ENCODE assay signal across 8 cellular contexts in genomic region chr4:140523370-140523856, GRCh38. TPM values are rescaled to one million over a fixed set of nuclear protein-coding genes. Genes with fewer than 3 reads are reported as not detected.
DNase-seq lines count a peak whose midpoint lies in the region; ATAC-seq and TF ChIP-seq lines count a peak whose summit lies in the region.

No MANE protein-coding gene starts in this region.

- no peak for TF ChIP-seq CTCF in coronary artery (IDR thresholded peaks at IDR 0.05)
- no peak for TF ChIP-seq CTCF in ovary (IDR thresholded peaks at IDR 0.05)

- H3K79me2 ChIP-seq in ACC112 (ENCODE audit: control insufficient read depth, insufficient read depth, low read length, unreplicated experiment), result peaks cover 15% of the 10 kb centered on the region

- H3K36me3 ChIP-seq in ACC112 (ENCODE audit: insufficient read depth, low read length) (peaks cover 14% of the 10 kb centered on the region), ovary (no peaks in the 10 kb centered on the region)

- peak; percentile 10 for ATAC-seq in GM19372 (IDR thresholded peaks at IDR 0.05; ENCODE audit: low read depth, unreplicated experiment)
- peak; percentile 5 for ATAC-seq in HG03565 (IDR thresholded peaks at IDR 0.05; ENCODE audit: unreplicated experiment)

- H2AFZ ChIP-seq in ACC112 (ENCODE audit: low read length, unreplicated experiment), result peak overlapping the region; percentile 90

- H3K4me1 ChIP-seq in ACC112 (ENCODE audit: control insufficient read depth, insufficient read depth, low read length, unreplicated experiment) (peaks cover 7% of the 10 kb centered on the region), ovary (ENCODE audit: insufficient read depth) (peaks cover 3% of the 10 kb centered on the region)

- H3K27ac ChIP-seq in ACC112 (ENCODE audit: low read depth, low read length) (no peak overlapping the region), coronary artery (peak overlapping the region in 1 of 2 donors; percentile 87), ovary (peak overlapping the region in 1 of 2 donors; percentile 76)

- H3K4me3 ChIP-seq in ACC112 (ENCODE audit: low read depth, low read length), result peak overlapping the region; percentile 86
- peak overlapping the region; percentile 90 for H3K4me3 ChIP-seq in coronary artery
- peak overlapping the region; percentile 83 for H3K4me3 ChIP-seq in ovary

- DNase-seq in coronary artery (ENCODE audit: low spot score), result no peak
- DNase-seq in ovary, result no peak
- no peak for DNase-seq in NCI-H2107 (lab: John Stamatoyannopoulos, UW)
- DNase-seq in GDM1 (lab: John Stamatoyannopoulos, UW), result no peak
- no peak for DNase-seq in SK-N-DZ (ENCODE audit: low spot score)

- no peak for TF ChIP-seq EP300 in ovary (IDR thresholded peaks at IDR 0.05)

- no peaks in the 10 kb centered on the region for H3K27me3 ChIP-seq in ACC112 (ENCODE audit: insufficient read depth, low read length)
- H3K27me3 ChIP-seq in ovary, result no peaks in the 10 kb centered on the region

- TF ChIP-seq POLR2A in ovary (IDR thresholded peaks at IDR 0.05), result no peak

- 2% methylated on average over 8 of the region's 8 CpGs for WGBS in ovary, 3 donors

- no peaks in the 10 kb centered on the region for H3K9me3 ChIP-seq in ovary

- intact Hi-C loops in ovary (cut with DNase I), result loop anchor here in 1 of 4 donors (5.0 kb wide), 1 partner anchor 781 kb away; no protein-coding TSS in a partner anchor

RNA-seq across cellular contexts. Expression of gene ELMOD2, which starts 0.6 kb away (rescaled TPM):
- 10 to 100 TPM; 13.6 to 22.3 (median 15.9) TPM for total RNA-seq in ovary
- polyA plus RNA-seq in ovary, result 10 to 100 TPM in 1 of 2 donors, 1 to 10 TPM in 1; 5.5 to 12.2 TPM
- 39.1 and 50.8 TPM in 2 replicates for polyA plus RNA-seq in SK-N-DZ (2014; cell fraction: cytosol; rRNA removed)
- polyA plus RNA-seq in SK-N-DZ (2014; cell fraction: nucleus; rRNA removed), result 38.2 and 41.2 TPM in 2 replicates

RNA-seq across cellular contexts. Expression of gene MGAT4D, which starts 25.3 kb away (rescaled TPM):
- total RNA-seq in ovary, result not detected
- polyA plus RNA-seq in ovary, result not detected
- not detected in 2 replicates for polyA plus RNA-seq in SK-N-DZ (2014; cell fraction: cytosol; rRNA removed)
- polyA plus RNA-seq in SK-N-DZ (2014; cell fraction: nucleus; rRNA removed), result not detected in 2 replicates

RNA-seq across cellular contexts. Expression of gene UCP1, which starts 45.3 kb away (rescaled TPM):
- total RNA-seq in ovary, result under 1 TPM in 2 of 7 donors, not detected in 5; 0.18 to 0.46 TPM
- not detected for polyA plus RNA-seq in ovary
- polyA plus RNA-seq in SK-N-DZ (2014; cell fraction: cytosol; rRNA removed), result not detected in 2 replicates
- not detected in 2 replicates for polyA plus RNA-seq in SK-N-DZ (2014; cell fraction: nucleus; rRNA removed)
